Comparison of ENCODE assay signal across 20 cellular contexts in the genomic region with DNA sequence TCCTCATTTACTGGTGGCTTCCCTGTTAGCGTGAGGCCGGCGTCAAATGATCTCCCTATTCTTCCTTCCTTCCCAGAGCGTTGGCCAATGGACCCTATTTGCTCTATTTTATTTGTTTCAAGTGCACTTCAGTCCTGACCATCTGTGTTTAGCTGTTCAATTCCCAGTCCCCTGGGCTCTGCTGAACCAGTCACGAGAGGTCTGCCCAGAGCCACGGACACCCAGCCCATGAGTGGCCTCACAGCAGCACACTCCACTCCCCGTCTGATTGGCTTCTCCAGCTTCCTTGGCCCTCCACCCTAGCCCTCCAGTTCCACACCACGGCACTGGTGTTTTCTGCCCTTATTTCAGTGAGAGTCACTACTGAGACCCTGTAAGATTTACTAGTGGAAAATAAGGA.
DNase-seq lines count a peak whose midpoint lies in the region; ATAC-seq, FAIRE-seq and TF ChIP-seq lines count a peak whose summit lies in the region.
"Had no signal": no experiment of that assay in that cellular context is flagged by ENCODE, and none has a peak within 500 bp of the region (broad histone marks: within the 10 kb centered on the region; RNA-seq: fewer than 3 reads in every experiment).

No MANE protein-coding gene starts in this region.

- H3K27ac Mint-ChIP-seq in stimulated activated naive B cell treated with anti-CD40 and anti-IgM and Interleukin-4, amounts not matched to agents 10 μg/mL and 1 μg/mL and 100 μg/mL, for 72 hours: no peak overlapping the region
- H3K27ac Mint-ChIP-seq: activated B cell treated with CpG ODN at 0.5 μM for 24 hours, T-helper 17 cell had no signal

- H3K27me3 ChIP-seq in Peyer's patch (no peaks in the 10 kb centered on the region), muscle layer of duodenum (ENCODE audit: low read depth, low read length) (no peaks in the 10 kb centered on the region), tibial artery (no peaks in the 10 kb centered on the region)
- H3K27me3 ChIP-seq: BLaER1, neutrophil had no signal

- no peak for FAIRE-seq in RCC 7860 (lab: Jason Lieb, UNC)
- FAIRE-seq: GM19239 had no signal

- intact Hi-C loops in Right ventricle myocardium superior (cut with DNase I) (loop anchor here (10.0 kb wide), 1 partner anchor 162 kb away; no protein-coding TSS in a partner anchor), tibial artery (cut with DNase I; ENCODE audit: low total_unique reads) (no loop called here)

- ATAC-seq in Right ventricle myocardium superior (ENCODE audit: poor library complexity): peak; percentile 65
- ATAC-seq in stimulated activated naive B cell treated with anti-CD40 and anti-IgM and Interleukin-4, amounts not matched to agents 10 μg/mL and 1 μg/mL and 100 μg/mL, for 72 hours (replicated peaks): no peak
- ATAC-seq: stimulated activated naive CD8-positive, alpha-beta T cell treated with anti-CD3 and anti-CD28 coated beads, Interleukin-15, Interleukin-2, amounts not matched to agents 100 U/mL and 50 U/mL, for 24 hours; T-helper 17 cell had no signal

- peaks cover 0 to under 1% of the 10 kb centered on the region in 2 donors for H3K4me1 Mint-ChIP-seq in stimulated activated naive B cell treated with anti-CD40 and anti-IgM and Interleukin-4, amounts not matched to agents 10 μg/mL and 1 μg/mL and 100 μg/mL, for 72 hours
- H3K4me1 Mint-ChIP-seq: activated B cell treated with CpG ODN at 0.5 μM for 24 hours had no signal

- H3K4me3 ChIP-seq in Peyer's patch (no peak overlapping the region), muscle layer of duodenum (ENCODE audit: low read depth in 1 of 2, low read length in 2 of 2) (no peak overlapping the region), tibial artery (no peak overlapping the region)
- H3K4me3 ChIP-seq: BLaER1 had no signal

- H3K4me1 ChIP-seq in Peyer's patch (no peaks in the 10 kb centered on the region), muscle layer of duodenum (ENCODE audit: control insufficient read depth in 1 of 2, insufficient read depth in 2 of 2, low read length in 2 of 2) (peaks cover 0 to 42% of the 10 kb centered on the region in 2 donors), tibial artery (peaks cover 0 to 59% (median 44%) of the 10 kb centered on the region in 4 donors)
- H3K4me1 ChIP-seq: BLaER1 had no signal

- no peaks in the 10 kb centered on the region for H3K9me3 ChIP-seq in Peyer's patch
- H3K9me3 ChIP-seq in muscle layer of duodenum (ENCODE audit: control insufficient read depth in 1 of 2, low read length in 2 of 2): no peaks in the 10 kb centered on the region
- no peaks in the 10 kb centered on the region for H3K9me3 ChIP-seq in tibial artery
- H3K9me3 ChIP-seq: BLaER1, neutrophil had no signal

- no peaks in the 10 kb centered on the region for H3K36me3 ChIP-seq in Peyer's patch
- peaks cover 0 to 4% of the 10 kb centered on the region in 2 donors for H3K36me3 ChIP-seq in muscle layer of duodenum (ENCODE audit: control insufficient read depth in 1 of 2, insufficient read depth in 2 of 2, low read length in 2 of 2)
- H3K36me3 ChIP-seq in tibial artery: no peaks in the 10 kb centered on the region
- H3K36me3 ChIP-seq: BLaER1, neutrophil had no signal

- TF ChIP-seq CTCF in Peyer's patch (IDR thresholded peaks at IDR 0.05) (no peak), tibial artery (IDR thresholded peaks at IDR 0.05) (no peak)

- H3K27ac ChIP-seq in Peyer's patch: peak overlapping the region; percentile 16 to 77 (median 54)
- H3K27ac ChIP-seq in muscle layer of duodenum (ENCODE audit: low read length): peak overlapping the region; percentile 78
- peak overlapping the region; percentile 94 to 98 for H3K27ac ChIP-seq in tibial artery
- H3K27ac ChIP-seq: BLaER1, neutrophil had no signal

- no peak overlapping the region for H3K4me3 Mint-ChIP-seq in stimulated activated naive B cell treated with anti-CD40 and anti-IgM and Interleukin-4, amounts not matched to agents 10 μg/mL and 1 μg/mL and 100 μg/mL, for 72 hours
- H3K4me3 Mint-ChIP-seq: activated B cell treated with CpG ODN at 0.5 μM for 24 hours, T-helper 17 cell had no signal

- TF ChIP-seq POLR2A in Peyer's patch (IDR thresholded peaks at IDR 0.05): no peak

- H3K9me3 Mint-ChIP-seq in stimulated activated naive B cell treated with anti-CD40 and anti-IgM and Interleukin-4, amounts not matched to agents 10 μg/mL and 1 μg/mL and 100 μg/mL, for 72 hours: no peaks in the 10 kb centered on the region
- H3K9me3 Mint-ChIP-seq: activated B cell treated with CpG ODN at 0.5 μM for 24 hours had no signal

- H3K27me3 Mint-ChIP-seq in stimulated activated naive B cell treated with anti-CD40 and anti-IgM and Interleukin-4, amounts not matched to agents 10 μg/mL and 1 μg/mL and 100 μg/mL, for 72 hours: peaks cover 0 to 9% of the 10 kb centered on the region in 2 donors
- H3K27me3 Mint-ChIP-seq: T-helper 17 cell had no signal

- DNase-seq in Peyer's patch (no peak), Right ventricle myocardium superior (no peak), tibial artery (no peak), RCC 7860 (ENCODE audit: low spot score) (no peak)
- DNase-seq in activated T-cell treated with anti-CD3 and anti-CD28 coated beads, Interleukin-2, amount 50 U/mL, for 1 hour: no peak
- DNase-seq in activated CD4-positive, alpha-beta T cell treated with anti-CD3 and anti-CD28 coated beads for 4 hours: no peak
- no peak for DNase-seq in stimulated activated naive B cell treated with anti-CD40 and anti-IgM and Interleukin-4, amounts not matched to agents 10 μg/mL and 1 μg/mL and 100 μg/mL, for 72 hours
- DNase-seq: activated B cell treated with CpG ODN at 0.5 μM for 24 hours; activated naive CD4-positive, alpha-beta T cell; Kasumi-1; mammary epithelial cell; NCI-H1417 treated with DMSO at 0.1 percent for 48 hours; NCI-H2227 treated with DMSO at 0.1 percent for 48 hours; SHP77 treated with DMSO at 0.1 percent for 48 hours; stimulated activated naive CD8-positive, alpha-beta T cell treated with anti-CD3 and anti-CD28 coated beads, Interleukin-15, Interleukin-2, amounts not matched to agents 100 U/mL and 50 U/mL, for 24 hours; T-helper 17 cell had no signal

- H3K36me3 Mint-ChIP-seq in stimulated activated naive B cell treated with anti-CD40 and anti-IgM and Interleukin-4, amounts not matched to agents 10 μg/mL and 1 μg/mL and 100 μg/mL, for 72 hours: no peaks in the 10 kb centered on the region
